ENCODE assay signal across 16 cellular contexts in the genomic region with DNA sequence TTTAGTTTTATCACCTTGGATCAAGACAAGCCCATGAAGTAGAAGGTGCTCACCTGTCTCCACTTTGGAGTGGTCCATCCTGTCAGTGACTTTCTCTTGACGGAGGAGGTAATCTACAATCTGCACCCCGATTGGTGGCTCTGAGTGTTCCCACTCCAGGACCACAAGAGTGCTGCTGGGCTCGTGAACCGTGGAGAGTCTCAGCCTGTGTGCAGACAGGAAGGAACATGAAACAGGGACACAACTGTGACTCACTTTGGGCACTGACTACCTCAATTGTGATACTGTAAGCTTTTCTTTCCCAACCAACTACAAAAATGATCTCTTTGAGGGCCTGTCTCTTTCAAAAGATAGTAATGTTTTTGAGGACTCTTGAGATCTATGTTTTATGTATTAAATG.
"Had no signal": no experiment of that assay in that cellular context is flagged by ENCODE, and none has a peak within 500 bp of the region (broad histone marks: within the 10 kb centered on the region; RNA-seq: fewer than 3 reads in every experiment).

No MANE protein-coding gene starts in this region.

- DNase-seq: IMR-90, Karpas-422, KG1, MM.1S, NCI-H1092 treated with DMSO at 0.1 percent for 48 hours, NCI-H1436, NCI-H187, NCI-H2029, NCI-H2081 treated with DMSO at 0.1 percent for 48 hours, NCI-H2227 treated with DMSO at 0.1 percent for 48 hours, NCI-H524, NCI-H69, NCI-H774, PC-3, SHP77 had no signal

- H3K27ac ChIP-seq: RWPE1 had no signal
